ENCODE assay signal across 12 cellular contexts in the genomic region with DNA sequence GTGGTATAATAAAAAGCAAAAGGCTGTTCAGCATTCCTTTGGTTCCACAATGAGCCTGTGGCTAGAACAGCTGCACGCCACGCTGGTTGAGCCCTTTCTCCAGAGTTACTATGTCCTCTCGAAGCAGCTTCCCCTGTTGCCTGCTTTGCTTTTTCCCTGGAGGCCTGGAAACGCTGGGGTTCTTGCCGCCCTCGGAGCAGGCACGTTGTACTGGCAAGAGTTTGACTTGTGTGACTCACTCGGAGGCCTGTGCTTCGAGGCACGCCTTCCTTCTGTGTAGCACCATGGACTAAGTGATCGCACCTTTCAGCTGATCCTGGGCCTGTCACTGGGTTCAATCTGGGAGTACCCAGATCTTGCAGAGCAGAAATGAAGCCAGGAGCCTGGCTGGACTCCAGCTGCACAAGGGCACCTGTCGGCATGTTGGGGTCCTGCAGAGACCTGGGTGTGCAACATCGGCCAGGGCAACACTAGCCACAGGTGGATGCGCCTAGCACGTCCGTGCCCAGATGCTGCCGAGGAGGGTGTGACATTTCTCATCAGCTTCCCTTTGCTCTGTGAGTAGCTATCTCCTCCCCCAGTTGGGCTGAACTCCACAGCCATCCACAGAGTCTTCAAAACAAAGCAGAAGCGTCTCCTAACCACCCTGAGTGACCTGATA. TPM values are rescaled to one million over a fixed set of nuclear protein-coding genes. Genes with fewer than 3 reads are reported as not detected.
DNase-seq lines count a peak whose midpoint lies in the region; ATAC-seq, FAIRE-seq and TF ChIP-seq lines count a peak whose summit lies in the region.
"Had no signal": no experiment of that assay in that cellular context is flagged by ENCODE, and none has a peak within 500 bp of the region (broad histone marks: within the 10 kb centered on the region; RNA-seq: fewer than 3 reads in every experiment).

No MANE protein-coding gene starts in this region.

- no peak for TF ChIP-seq RAD21 in HepG2 (CRISPR knock-in tag; IDR thresholded peaks at IDR 0.05)

- no peak overlapping the region for H3K4me3 Mint-ChIP-seq in H9

- BruUV-seq in HepG2 (replicated peaks; lab: Mats Ljungman, UMichigan): no TSS peak

- H3K23me2 ChIP-seq in H9 (ENCODE audit: insufficient read length, low read depth, low read length, poor library complexity, severe bottlenecking): peaks cover 13% of the 10 kb centered on the region

- H3K4me3 ChIP-seq in HepG2 (replicated peaks in 1 of 3; ENCODE audit: insufficient read depth in 1 of 3, low read depth in 2 of 3, low read length in 3 of 3) (no peak overlapping the region), right lobe of liver (no peak overlapping the region), fibroblast of mammary gland (ENCODE audit: control insufficient read depth, low read depth, low read length) (no peak overlapping the region), small intestine (ENCODE audit: low read depth in 1 of 2, low read length in 2 of 2) (no peak overlapping the region)
- H3K4me3 ChIP-seq: BLaER1, left lung, tibial nerve had no signal

- TF ChIP-seq EP300 in HepG2 (IDR thresholded peaks at IDR 0.05; ENCODE audit: low read depth in 2 of 2, low read length in 2 of 2): no peak
- no peak for TF ChIP-seq EP300 in HepG2 (CRISPR knock-in tag; IDR thresholded peaks at IDR 0.05; ENCODE audit: borderline replicate concordance)

- H3K18ac ChIP-seq in H9 (ENCODE audit: insufficient read length, low read depth, low read length): no peak overlapping the region

- H3K23ac ChIP-seq in H9 (ENCODE audit: insufficient read length, low read depth, low read length): no peak overlapping the region

- in situ Hi-C loops in HepG2 (cut with HindIII; ENCODE audit: extremely low pct_ligation_motif_present, low pct_unique_long_range_greater_than_20kb): no loop called here

- H4K20me1 ChIP-seq in HepG2 (ENCODE audit: insufficient read depth, low read length) (no peaks in the 10 kb centered on the region), H9 (ENCODE audit: control insufficient read depth, insufficient read depth, insufficient read length) (no peaks in the 10 kb centered on the region)

- H3K36me3 ChIP-seq in HepG2 (replicated peaks in 1 of 2; ENCODE audit: control insufficient read depth in 1 of 2, insufficient read depth in 2 of 2, low read length in 2 of 2): no peaks in the 10 kb centered on the region
- H3K36me3 ChIP-seq in right lobe of liver: no peaks in the 10 kb centered on the region
- no peaks in the 10 kb centered on the region for H3K36me3 ChIP-seq in small intestine (ENCODE audit: control insufficient read depth in 2 of 2, insufficient read depth in 2 of 2, low read length in 2 of 2)
- H3K36me3 ChIP-seq: BLaER1, left lung, tibial nerve had no signal

- H3K9me3 ChIP-seq in HepG2 (ENCODE audit: low read length): no peaks in the 10 kb centered on the region
- H3K9me3 ChIP-seq in right lobe of liver: no peaks in the 10 kb centered on the region
- H3K9me3 ChIP-seq in small intestine (ENCODE audit: control insufficient read depth, low read depth): no peaks in the 10 kb centered on the region
- H3K9me3 ChIP-seq in H9 (ENCODE audit: control insufficient read depth, low read depth, low read length): no peaks in the 10 kb centered on the region
- H3K9me3 ChIP-seq: BLaER1, left lung, tibial nerve had no signal

- H2AFZ ChIP-seq in HepG2 (ENCODE audit: low read length): no peak overlapping the region
- no peak overlapping the region for H2AFZ ChIP-seq in H9 (ENCODE audit: low read length)

- H2BK12ac ChIP-seq in H9 (ENCODE audit: insufficient read length, low read depth, low read length): no peak overlapping the region

- no peak overlapping the region for H2BK20ac ChIP-seq in H9 (ENCODE audit: low read depth, low read length, poor library complexity, severe bottlenecking)

- H3K9ac ChIP-seq in HepG2 (ENCODE audit: insufficient read depth, low read depth, low read length): no peak overlapping the region
- H3K9ac ChIP-seq in H9 (ENCODE audit: extremely low read depth, insufficient read length, low read length): no peak overlapping the region
- H3K9ac ChIP-seq: BLaER1 had no signal

- no peak overlapping the region for H4K5ac ChIP-seq in H9 (ENCODE audit: insufficient read length, low read depth, low read length)

- peak overlapping the region in 1 of 3 experiments; percentile 66; a peak in 1 of 7 replicates for H3K27ac Mint-ChIP-seq in H9

- POLR2A ChIA-PET in HepG2 (lab: Yijun Ruan, JAX): no interaction called here

- H3K27me3 ChIP-seq in HepG2 (ENCODE audit: control insufficient read depth in 1 of 2, insufficient read depth in 2 of 2, low read length in 2 of 2): peaks cover 13 to 74% of the 10 kb centered on the region in 2 experiments; a peak in 4 of 5 replicates
- peaks cover 0 to 20% of the 10 kb centered on the region in 2 donors for H3K27me3 ChIP-seq in right lobe of liver
- H3K27me3 ChIP-seq in small intestine (ENCODE audit: control insufficient read depth in 2 of 2, insufficient read depth in 2 of 2, low read length in 2 of 2): peaks cover 20 to 27% of the 10 kb centered on the region in 2 donors
- peaks cover 15% of the 10 kb centered on the region; the same call in 1 of the 2 replicates for H3K27me3 ChIP-seq in H9 (ENCODE audit: insufficient read depth, low read length)

- H3K79me1 ChIP-seq in H9 (ENCODE audit: insufficient read depth, low read depth, low read length, poor library complexity, severe bottlenecking): no peaks in the 10 kb centered on the region

- no peak overlapping the region for H3K27ac ChIP-seq in HepG2 (ENCODE audit: extremely low read length, insufficient read depth, low read length)
- H3K27ac ChIP-seq in right lobe of liver: no peak overlapping the region
- no peak overlapping the region for H3K27ac ChIP-seq in small intestine (ENCODE audit: low read depth in 1 of 2, low read length in 1 of 2)
- no peak overlapping the region for H3K27ac ChIP-seq in H9 (ENCODE audit: insufficient read length, low read depth, low read length)
- H3K27ac ChIP-seq: BLaER1, left lung, tibial nerve had no signal

- H3K4ac ChIP-seq in H9 (ENCODE audit: low read depth, low read length): no peak overlapping the region

- CTCF ChIA-PET in HepG2 (lab: Yijun Ruan, JAX; ENCODE audit: low intra/inter-chr PET ratio, low total read pairs): no interaction called here

- H3K4me1 ChIP-seq in HepG2 (ENCODE audit: insufficient read depth, low read length): peaks cover 11% of the 10 kb centered on the region; the same call in 1 of the 2 replicates
- H3K4me1 ChIP-seq in right lobe of liver: peaks cover 0 to 9% (median 0%) of the 10 kb centered on the region in 4 donors
- H3K4me1 ChIP-seq in small intestine (ENCODE audit: control insufficient read depth in 2 of 2, insufficient read depth in 1 of 2, low read depth in 1 of 2, low read length in 1 of 2): no peaks in the 10 kb centered on the region
- H3K4me1 ChIP-seq in H9 (ENCODE audit: insufficient read depth, low read length): peaks cover 13% of the 10 kb centered on the region; the same call in 1 of the 2 replicates

- no peak overlapping the region for H3K14ac ChIP-seq in H9 (ENCODE audit: insufficient read depth, low read length)

- peaks cover 0 to 2% of the 10 kb centered on the region in 2 experiments; a peak in 2 of 5 replicates for H3K9me3 Mint-ChIP-seq in H9

- H4K8ac ChIP-seq in H9 (replicated peaks; ENCODE audit: insufficient read length, low read depth, low read length): no peak overlapping the region

- H4K91ac ChIP-seq in H9 (ENCODE audit: insufficient read length, low read depth, low read length): no peak overlapping the region

- no peak for DNase-seq in HepG2 (ENCODE audit: low spot score)
- DNase-seq in right lobe of liver: no peak
- peak; percentile 19 to 74 for DNase-seq in NCI-H446 (lab: John Stamatoyannopoulos, UW)
- peak; percentile 59 for DNase-seq in fibroblast of mammary gland (ENCODE audit: low read depth)
- DNase-seq in urothelium cell line (ENCODE audit: low spot score): peak; percentile 30
- DNase-seq in small intestine: no peak
- DNase-seq in H9: no peak
- DNase-seq: left lung had no signal

- no peak overlapping the region for H3K4me2 ChIP-seq in HepG2 (ENCODE audit: low read depth, low read length)
- H3K4me2 ChIP-seq in H9 (ENCODE audit: insufficient read depth, insufficient read length, low read length): no peak overlapping the region
- H3K4me2 ChIP-seq: BLaER1 had no signal

- H2BK5ac ChIP-seq in H9 (ENCODE audit: insufficient read length, low read length): no peak overlapping the region

- intact Hi-C loops in HepG2 (cut with micrococcal nuclease; ENCODE audit: unreplicated experiment): no loop called here
- intact Hi-C loops in right lobe of liver (cut with DNase I): no loop called here

- TF ChIP-seq CTCF in HepG2 (CRISPR knock-in tag; IDR thresholded peaks at IDR 0.05) (no peak), right lobe of liver (IDR thresholded peaks at IDR 0.05) (no peak), fibroblast of mammary gland (conservative IDR thresholded peaks at IDR 0.05; ENCODE audit: control insufficient read depth, insufficient read depth, low read depth, low read length) (no peak), H9 (conservative IDR thresholded peaks at IDR 0.05) (no peak)

- TF ChIP-seq POLR2A in HepG2 (IDR thresholded peaks at IDR 0.05; ENCODE audit: insufficient read depth in 1 of 2, low read depth in 2 of 2, low read length in 2 of 2): no peak
- TF ChIP-seq POLR2A in right lobe of liver (IDR thresholded peaks at IDR 0.05): no peak

- ATAC-seq in HepG2 (peak; percentile 48), right lobe of liver (no peak), GM21619 (IDR thresholded peaks at IDR 0.05; ENCODE audit: unreplicated experiment) (no peak)
- ATAC-seq: left lung had no signal

- FAIRE-seq in HepG2 (lab: Jason Lieb, UNC) (no peak), urothelium cell line (lab: Jason Lieb, UNC) (no peak), small intestine (lab: Jason Lieb, UNC) (no peak)

- no peak overlapping the region for H2BK120ac ChIP-seq in H9 (ENCODE audit: low read depth, low read length, poor library complexity, severe bottlenecking)

- H3K4me1 Mint-ChIP-seq in H9: peaks cover 38 to 40% of the 10 kb centered on the region in 2 experiments

- no peaks in the 10 kb centered on the region for H3K79me2 ChIP-seq in HepG2 (ENCODE audit: insufficient read depth, low read length)
- H3K79me2 ChIP-seq in H9 (ENCODE audit: insufficient read depth, low read length): no peaks in the 10 kb centered on the region

- H3K36me3 Mint-ChIP-seq in H9 (ENCODE audit: insufficient read depth in 1 of 3, low read depth in 3 of 3): no peaks in the 10 kb centered on the region; a peak in 2 of 7 replicates

- H2AK5ac ChIP-seq in H9 (ENCODE audit: insufficient read length, low read length): no peak overlapping the region

- 36% methylated on average over 18 of the region's 18 CpGs for WGBS in HepG2 (ENCODE audit: low lambda C conversion rate)
- WGBS in right lobe of liver (ENCODE audit: insufficient coverage, low coverage, low lambda C conversion rate, missing lambda C conversion rate): 42% methylated on average over 11 of the region's 18 CpGs
- WGBS in small intestine, 3 donors: 45 to 58% (median 48%) methylated on average over 18 of the region's 18 CpGs
- WGBS in H9 (ENCODE audit: extremely low coverage, insufficient read length, low lambda C conversion rate): no CpG with 5 or more reads among the region's 18 CpGs

- no peak overlapping the region for H3K56ac ChIP-seq in H9 (ENCODE audit: insufficient read length, low read depth, low read length)

- no peak overlapping the region for H3T11ph ChIP-seq in H9 (ENCODE audit: low read length)

- H3K27me3 Mint-ChIP-seq in H9 (ENCODE audit: low read depth): peaks cover 77% of the 10 kb centered on the region

- H2BK15ac ChIP-seq in H9 (ENCODE audit: low read depth, low read length): no peak overlapping the region

RNA-seq across cellular contexts. Expression of a gene that starts 5.3 kb away (rescaled TPM):
- total RNA-seq in HepG2 (2016; rRNA removed; fragmentation: Illumina TruSeq; extraction: Trizol) (not detected in 2 replicates), right lobe of liver (not detected), H9 (2021) (0.81 and 0.83 TPM in 2 replicates)
- not detected in 2 replicates for total RNA-seq in HepG2 (2016; cell fraction: cytosol; rRNA removed; fragmentation: Illumina TruSeq; extraction: Trizol; ENCODE audit: low read depth)
- not detected in 2 replicates for total RNA-seq in HepG2 (2016; cell fraction: insoluble cytoplasmic fraction; rRNA removed; fragmentation: Illumina TruSeq; extraction: Trizol)
- not detected in 2 replicates for total RNA-seq in HepG2 (2016; cell fraction: membrane; rRNA removed; fragmentation: Illumina TruSeq; extraction: Trizol)
- total RNA-seq in HepG2 (2016; cell fraction: nucleus; rRNA removed; fragmentation: Illumina TruSeq; extraction: Trizol): not detected in 2 replicates
- polyA plus RNA-seq in HepG2 (2011; rRNA removed) (not detected in 2 replicates), small intestine (1 to 10 TPM; 1.3 to 2.8 (median 2.2) TPM)
- not detected in 2 replicates for polyA plus RNA-seq in HepG2 (2011; cell fraction: cytosol; rRNA removed)
- not detected in 2 replicates for polyA plus RNA-seq in HepG2 (2011; cell fraction: nucleus; rRNA removed)
- polyA plus RNA-seq in HepG2 (2012): not detected in 2 replicates
- not detected in 2 replicates for polyA plus RNA-seq in HepG2 (2016; cell fraction: cytosol; fragmentation: Illumina TruSeq; extraction: Trizol; ENCODE audit: low read depth)
- polyA plus RNA-seq in HepG2 (2016; cell fraction: insoluble cytoplasmic fraction; fragmentation: Illumina TruSeq; extraction: Trizol; ENCODE audit: low read depth): not detected in 2 replicates
- not detected in 2 replicates for polyA plus RNA-seq in HepG2 (2016; cell fraction: membrane; fragmentation: Illumina TruSeq; extraction: Trizol; ENCODE audit: low read depth)
- not detected in 2 replicates for polyA plus RNA-seq in HepG2 (2016; cell fraction: nucleus; fragmentation: Illumina TruSeq; extraction: Trizol; ENCODE audit: insufficient read depth, low read depth)
- polyA minus RNA-seq in HepG2 (2011; rRNA and poly(A)+ RNA removed; ENCODE audit: low replicate concordance): not detected in 2 replicates
- polyA minus RNA-seq in HepG2 (2011; cell fraction: cytosol; rRNA and poly(A)+ RNA removed): not detected in 2 replicates
- polyA minus RNA-seq in HepG2 (2011; cell fraction: nucleus; rRNA and poly(A)+ RNA removed): not detected in 2 replicates
- total RNA-seq: left lung, posterior vena cava, tibial nerve had no signal

Comparison
In these comparisons a context has a peak if more than half of its experiments do, and no peak if none do; other contexts are left out.
1. DNase-seq: peak in NCI-H446 (2 of 2), fibroblast of mammary gland (single experiment) and urothelium cell line (single experiment); none in HepG2 (single experiment), right lobe of liver (0 of 3), small intestine (single experiment) and H9 (single experiment).